ENCODE assay signal across 9 cellular contexts in the genomic region with DNA sequence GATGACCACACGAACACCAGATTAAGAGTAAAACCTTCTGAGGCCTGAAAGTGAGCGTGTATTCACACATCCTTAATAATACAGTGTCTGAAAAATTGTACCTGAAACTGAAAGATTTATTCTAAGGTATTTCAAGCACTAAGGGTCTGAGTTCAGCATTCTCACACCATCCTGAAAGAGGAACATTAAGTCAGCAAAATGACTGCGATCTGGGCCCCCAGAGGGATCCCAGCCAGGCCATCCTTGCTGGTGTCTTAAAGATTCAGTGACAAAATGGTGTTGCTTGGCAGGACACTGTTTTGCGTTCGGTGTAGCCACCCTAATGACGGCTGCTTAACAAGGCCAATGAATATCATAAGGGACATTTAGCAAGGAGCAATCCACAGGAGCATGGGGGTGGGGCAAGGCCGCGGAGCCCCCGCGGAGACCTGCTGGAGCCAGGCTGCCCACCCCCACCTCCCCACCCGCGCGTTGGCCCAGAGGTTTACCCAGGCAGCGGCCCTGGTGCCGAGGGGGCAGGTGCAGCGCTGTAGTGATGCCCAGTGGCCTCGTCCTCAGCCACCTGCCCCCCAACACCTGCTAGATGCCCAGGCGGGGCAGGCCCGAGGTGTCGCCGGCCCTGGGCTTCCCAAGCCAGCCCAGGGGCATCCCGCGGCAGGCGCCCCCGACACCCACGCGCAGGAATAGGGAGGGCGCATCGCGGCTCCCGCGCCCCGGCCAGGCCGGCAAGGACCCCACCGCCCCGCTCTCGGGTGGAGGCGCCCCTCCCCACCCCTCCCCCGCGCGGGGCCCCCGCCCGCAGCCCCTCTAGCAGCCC. TPM values are rescaled to one million over a fixed set of nuclear protein-coding genes. Genes with fewer than 3 reads are reported as not detected.
DNase-seq lines count a peak whose midpoint lies in the region; ATAC-seq and TF ChIP-seq lines count a peak whose summit lies in the region.
"Had no signal": no experiment of that assay in that cellular context is flagged by ENCODE, and none has a peak within 500 bp of the region (broad histone marks: within the 10 kb centered on the region; RNA-seq: fewer than 3 reads in every experiment).

No MANE protein-coding gene starts in this region.

- intact Hi-C loops in left ventricle myocardium inferior (cut with micrococcal nuclease), result no loop called here

- POLR2A ChIA-PET in activated CD4-positive, alpha-beta T cell treated with anti-CD3 and anti-CD28 coated beads, Interleukin-2, amount 10 ng/mL, durations not matched to agents 7 days and 5 days (lab: Charles Lee), result no interaction called here

- H3K9me3 ChIP-seq in SJSA1 (replicated peaks) (no peaks in the 10 kb centered on the region), left ventricle myocardium inferior (replicated peaks) (no peaks in the 10 kb centered on the region), skeletal muscle tissue (ENCODE audit: control insufficient read depth in 3 of 3, low read length in 3 of 3) (no peaks in the 10 kb centered on the region)

- H3K36me3 Mint-ChIP-seq in activated CD4-positive, alpha-beta T cell treated with anti-CD3 and anti-CD28 coated beads, Interleukin-2, amount 10 ng/mL, durations not matched to agents 7 days and 5 days (ENCODE audit: low read depth), result no peaks in the 10 kb centered on the region

- no peak for TF ChIP-seq CTCF in left ventricle myocardium inferior (IDR thresholded peaks at IDR 0.05; ENCODE audit: borderline replicate concordance)

- H3K36me3 ChIP-seq in SJSA1, result no peaks in the 10 kb centered on the region
- H3K36me3 ChIP-seq in left ventricle myocardium inferior, result no peaks in the 10 kb centered on the region
- no peaks in the 10 kb centered on the region for H3K36me3 ChIP-seq in skeletal muscle tissue (ENCODE audit: control insufficient read depth in 3 of 3, insufficient read depth in 3 of 3, low read length in 3 of 3)

- H3K9ac ChIP-seq in skeletal muscle tissue (ENCODE audit: low read depth in 1 of 3, low read length in 3 of 3), result peak overlapping the region in 1 of 3 donors; percentile 33

- H3K4me3 ChIP-seq in SJSA1, result peak overlapping the region; percentile 60
- H3K4me3 ChIP-seq in left ventricle myocardium inferior, result peak overlapping the region; percentile 75
- peak overlapping the region; percentile 30 to 46 (median 41) for H3K4me3 ChIP-seq in skeletal muscle tissue (ENCODE audit: low read length in 3 of 3)

- H3K27ac ChIP-seq in SJSA1, result no peak overlapping the region
- H3K27ac ChIP-seq in left ventricle myocardium inferior (replicated peaks), result peak overlapping the region; percentile 84
- H3K27ac ChIP-seq in skeletal muscle tissue (ENCODE audit: low read depth, low read length), result no peak overlapping the region

- H3K27me3 Mint-ChIP-seq in activated CD4-positive, alpha-beta T cell treated with anti-CD3 and anti-CD28 coated beads, Interleukin-2, amount 10 ng/mL, durations not matched to agents 7 days and 5 days, result peaks cover 32% of the 10 kb centered on the region

- CTCF ChIA-PET in activated CD4-positive, alpha-beta T cell treated with anti-CD3 and anti-CD28 coated beads, Interleukin-2, amount 10 ng/mL, durations not matched to agents 7 days and 5 days (lab: Charles Lee), result no interaction called here

- H3K4me1 Mint-ChIP-seq in activated CD4-positive, alpha-beta T cell treated with anti-CD3 and anti-CD28 coated beads, Interleukin-2, amount 10 ng/mL, durations not matched to agents 7 days and 5 days, result peaks cover 2% of the 10 kb centered on the region

- H3K27me3 ChIP-seq in SJSA1 (replicated peaks), result no peaks in the 10 kb centered on the region
- H3K27me3 ChIP-seq in left ventricle myocardium inferior (ENCODE audit: low read depth), result peaks cover 22% of the 10 kb centered on the region
- peaks cover 3 to 4% (median 3%) of the 10 kb centered on the region in 3 donors for H3K27me3 ChIP-seq in skeletal muscle tissue (ENCODE audit: control insufficient read depth in 3 of 3, insufficient read depth in 3 of 3, low read length in 3 of 3)

- H3K4me1 ChIP-seq in SJSA1 (replicated peaks) (peaks cover 9% of the 10 kb centered on the region), left ventricle myocardium inferior (peaks cover 17% of the 10 kb centered on the region), skeletal muscle tissue (ENCODE audit: control insufficient read depth in 3 of 3, insufficient read depth in 3 of 3, low read length in 3 of 3) (peaks cover 0 to 4% (median 3%) of the 10 kb centered on the region in 3 donors)

- H3K27ac Mint-ChIP-seq in activated CD4-positive, alpha-beta T cell treated with anti-CD3 and anti-CD28 coated beads, Interleukin-2, amount 10 ng/mL, durations not matched to agents 7 days and 5 days, result no peak overlapping the region

- ATAC-seq in GM21526 (IDR thresholded peaks at IDR 0.05; ENCODE audit: low FRiP score, unreplicated experiment) (peak; percentile 69), HG03442 (IDR thresholded peaks at IDR 0.05; ENCODE audit: unreplicated experiment) (no peak)

- no peak overlapping the region for H3K4me3 Mint-ChIP-seq in activated CD4-positive, alpha-beta T cell treated with anti-CD3 and anti-CD28 coated beads, Interleukin-2, amount 10 ng/mL, durations not matched to agents 7 days and 5 days

- H3K9me3 Mint-ChIP-seq in activated CD4-positive, alpha-beta T cell treated with anti-CD3 and anti-CD28 coated beads, Interleukin-2, amount 10 ng/mL, durations not matched to agents 7 days and 5 days, result no peaks in the 10 kb centered on the region

- no peak for DNase-seq in SJSA1 (ENCODE audit: low read depth in 1 of 2, low spot score in 2 of 2)
- no peak for DNase-seq in left ventricle myocardium inferior
- DNase-seq in DMS114 treated with DMSO at 0.1 percent for 48 hours (lab: John Stamatoyannopoulos, UW; ENCODE audit: unreplicated experiment), result no peak
- DNase-seq in activated CD4-positive, alpha-beta T cell treated with anti-CD3 and anti-CD28 coated beads, Interleukin-2, amount 10 ng/mL, durations not matched to agents 7 days and 5 days, result no peak
- DNase-seq in T-helper 9 cell, result no peak
- DNase-seq: activated CD8-positive, alpha-beta memory T cell treated with anti-CD3 and anti-CD28 coated beads, Interleukin-2, amount 50 U/mL, for 48 hours had no signal

RNA-seq across cellular contexts. Expression of a gene that starts 0.7 kb away (rescaled TPM):
- 0.22 and 1.2 TPM in 2 replicates for total RNA-seq in SJSA1 (2014; rRNA removed; shearing (Covaris generic))
- total RNA-seq in left ventricle myocardium inferior, result 8.3 TPM
- 1.0 TPM for total RNA-seq in skeletal muscle tissue
- total RNA-seq in activated CD4-positive, alpha-beta T cell treated with anti-CD3 and anti-CD28 coated beads, Interleukin-2, amount 10 ng/mL, durations not matched to agents 7 days and 5 days, result not detected

RNA-seq across cellular contexts. Expression of a gene that starts 36.9 kb away (rescaled TPM):
- total RNA-seq in SJSA1 (2014; rRNA removed; shearing (Covaris generic)), result 63.3 and 100 TPM in 2 replicates
- 2.2 TPM for total RNA-seq in left ventricle myocardium inferior
- 4.7 TPM for total RNA-seq in skeletal muscle tissue
- total RNA-seq in activated CD4-positive, alpha-beta T cell treated with anti-CD3 and anti-CD28 coated beads, Interleukin-2, amount 10 ng/mL, durations not matched to agents 7 days and 5 days, result not detected

Comparison
In these comparisons a context has a peak if more than half of its experiments do, and no peak if none do; other contexts are left out.
1. RNA of a gene that starts 36.9 kb away (total RNA-seq): 63.3 to 100 TPM in SJSA1; 4.7 TPM in skeletal muscle tissue (single experiment), 2.2 TPM in left ventricle myocardium inferior (single experiment) and not detected in activated CD4-positive, alpha-beta T cell treated with anti-CD3 and anti-CD28 coated beads, Interleukin-2, amount 10 ng/mL, durations not matched to agents 7 days and 5 days; every median in the first group is over 10 times any median in the second.
2. Peak in every context shown above with its lines, with median percentiles within 50 percentile points of each other: H3K4me3 ChIP-seq.